In genomic region chr2:27135471-27135955, GRCh38 we compare ENCODE assay signal across 12 cellular contexts. TPM values are rescaled to one million over a fixed set of nuclear protein-coding genes. Genes with fewer than 3 reads are reported as not detected.
A peak's percentile ranks its signal among the peaks of the same experiment; 100 is the strongest.
DNase-seq lines count a peak whose midpoint lies in the region; ATAC-seq and TF ChIP-seq lines count a peak whose summit lies in the region.
"Had no signal": no experiment of that assay in that cellular context is flagged by ENCODE, and none has a peak within 500 bp of the region (broad histone marks: within the 10 kb centered on the region; RNA-seq: fewer than 3 reads in every experiment).

No MANE protein-coding gene starts in this region.

- H3K4me1 Mint-ChIP-seq in activated CD8-positive, alpha-beta memory T cell treated with anti-CD3 and anti-CD28 coated beads, Interleukin-2, amount 10 ng/mL, durations not matched to agents 7 days and 5 days: peaks cover 26% of the 10 kb centered on the region
- peaks cover 34% of the 10 kb centered on the region for H3K4me1 Mint-ChIP-seq in central memory CD8-positive, alpha-beta T cell

- H3K27ac ChIP-seq in psoas muscle: peak overlapping the region; percentile 94

- peaks cover 4% of the 10 kb centered on the region for H3K27me3 Mint-ChIP-seq in activated CD8-positive, alpha-beta memory T cell treated with anti-CD3 and anti-CD28 coated beads, Interleukin-2, amount 10 ng/mL, durations not matched to agents 7 days and 5 days
- no peaks in the 10 kb centered on the region for H3K27me3 Mint-ChIP-seq in central memory CD8-positive, alpha-beta T cell

- TF ChIP-seq POLR2A in NB4 (IDR thresholded peaks at IDR 0.05; ENCODE audit: extremely low read depth, insufficient read length): no peak

- intact Hi-C loops in psoas muscle (cut with DNase I): no loop called here

- TF ChIP-seq CTCF in NB4 (IDR thresholded peaks at IDR 0.05; ENCODE audit: low read depth, low read length) (no peak), psoas muscle (IDR thresholded peaks at IDR 0.05) (no peak)

- peak overlapping the region; percentile 72 for H3K27ac Mint-ChIP-seq in activated CD8-positive, alpha-beta memory T cell treated with anti-CD3 and anti-CD28 coated beads, Interleukin-2, amount 10 ng/mL, durations not matched to agents 7 days and 5 days
- H3K27ac Mint-ChIP-seq in central memory CD8-positive, alpha-beta T cell (ENCODE audit: low read depth): no peak overlapping the region

- no peaks in the 10 kb centered on the region for H3K9me3 ChIP-seq in psoas muscle

- H3K36me3 ChIP-seq in psoas muscle (ENCODE audit: insufficient read depth in 1 of 2, low read depth in 1 of 2): peaks cover 0 to 29% of the 10 kb centered on the region in 2 donors

- no peaks in the 10 kb centered on the region for H3K27me3 ChIP-seq in psoas muscle (ENCODE audit: insufficient read depth in 3 of 3, low read length in 2 of 3)

- H3K9me3 Mint-ChIP-seq in activated CD8-positive, alpha-beta memory T cell treated with anti-CD3 and anti-CD28 coated beads, Interleukin-2, amount 10 ng/mL, durations not matched to agents 7 days and 5 days (ENCODE audit: low read depth): no peaks in the 10 kb centered on the region
- H3K9me3 Mint-ChIP-seq in central memory CD8-positive, alpha-beta T cell: no peaks in the 10 kb centered on the region

- WGBS in psoas muscle, 3 donors: 69 to 85% (median 71%) methylated on average over 12 of the region's 12 CpGs

- ATAC-seq in activated CD8-positive, alpha-beta memory T cell treated with anti-CD3 and anti-CD28 coated beads, Interleukin-2, amount 10 ng/mL, durations not matched to agents 7 days and 5 days: no peak
- ATAC-seq in central memory CD8-positive, alpha-beta T cell (replicated peaks; ENCODE audit: extremely low read depth, poor library complexity, severe bottlenecking): no peak
- ATAC-seq in psoas muscle (no peak), HG02981 (IDR thresholded peaks at IDR 0.05; ENCODE audit: unreplicated experiment) (no peak)

- H3K4me3 ChIP-seq in NB4 (ENCODE audit: low read depth, low read length) (no peak overlapping the region), psoas muscle (no peak overlapping the region)

- H3K4me3 Mint-ChIP-seq in activated CD8-positive, alpha-beta memory T cell treated with anti-CD3 and anti-CD28 coated beads, Interleukin-2, amount 10 ng/mL, durations not matched to agents 7 days and 5 days: peak overlapping the region; percentile 93
- peak overlapping the region; percentile 92 for H3K4me3 Mint-ChIP-seq in central memory CD8-positive, alpha-beta T cell

- CTCF ChIA-PET in activated CD8-positive, alpha-beta memory T cell treated with anti-CD3 and anti-CD28 coated beads, Interleukin-2, amount 10 ng/mL, durations not matched to agents 7 days and 5 days (lab: Charles Lee): interaction anchor here (0.7 to 3.3 kb wide), 3 partner anchors 11 to 15 kb away, joined by 4 to 32 read pairs (median 4); partner anchors contain the start of gene ABHD1

- H3K36me3 Mint-ChIP-seq in activated CD8-positive, alpha-beta memory T cell treated with anti-CD3 and anti-CD28 coated beads, Interleukin-2, amount 10 ng/mL, durations not matched to agents 7 days and 5 days: peaks cover 9% of the 10 kb centered on the region
- H3K36me3 Mint-ChIP-seq in central memory CD8-positive, alpha-beta T cell (ENCODE audit: insufficient read depth): peaks cover 28% of the 10 kb centered on the region

- H3K4me1 ChIP-seq in psoas muscle: peaks cover 12% of the 10 kb centered on the region

- DNase-seq in activated CD8-positive, alpha-beta memory T cell treated with anti-CD3 and anti-CD28 coated beads, Interleukin-2, amount 10 ng/mL, durations not matched to agents 7 days and 5 days: no peak
- DNase-seq in activated CD8-positive, alpha-beta memory T cell treated with anti-CD3 and anti-CD28 coated beads for 24 hours: no peak
- DNase-seq in NB4 (ENCODE audit: low read depth): peak; percentile 27
- DNase-seq in central memory CD8-positive, alpha-beta T cell (ENCODE audit: low spot score in 2 of 2): no peak
- no peak for DNase-seq in psoas muscle
- DNase-seq in ureter (ENCODE audit: low spot score): no peak
- DNase-seq in stimulated activated naive CD4-positive, alpha-beta T cell (lab: John Stamatoyannopoulos, UW): no peak
- DNase-seq: KBM-7; Right ventricle myocardium superior; stimulated activated CD4-positive, alpha-beta T cell treated with anti-CD3 and anti-CD28 coated beads, Interleukin-12 subunit alpha, Interleukin-12 subunit beta, amount 100 ng/mL, for 4 hours had no signal

RNA-seq across cellular contexts. Expression of gene PREB, which starts 1.1 kb away (rescaled TPM):
- total RNA-seq in activated CD8-positive, alpha-beta memory T cell treated with anti-CD3 and anti-CD28 coated beads, Interleukin-2, amount 10 ng/mL, durations not matched to agents 7 days and 5 days: 10 to 100 TPM; 61.6 to 69.4 TPM
- 100 to 1,000 TPM in 2 of 4 donors, 10 to 100 TPM in 2; 57.4 to 206 (median 111) TPM for total RNA-seq in psoas muscle
- polyA plus RNA-seq in psoas muscle: 100 to 1,000 TPM in 2 of 3 donors, 10 to 100 TPM in 1; 96.1 to 138 (median 125) TPM
- 45.6 TPM for total RNA-seq in ureter

RNA-seq across cellular contexts. Expression of gene PRR30, which starts 3.7 kb away (rescaled TPM):
- total RNA-seq in activated CD8-positive, alpha-beta memory T cell treated with anti-CD3 and anti-CD28 coated beads, Interleukin-2, amount 10 ng/mL, durations not matched to agents 7 days and 5 days: not detected
- total RNA-seq in psoas muscle (not detected), ureter (not detected)
- not detected for polyA plus RNA-seq in psoas muscle
- total RNA-seq: epithelial cell of proximal tubule, Right ventricle myocardium superior had no signal

RNA-seq across cellular contexts. Expression of gene ABHD1, which starts 11.9 kb away (rescaled TPM):
- under 1 TPM; 0.21 to 0.29 TPM for total RNA-seq in activated CD8-positive, alpha-beta memory T cell treated with anti-CD3 and anti-CD28 coated beads, Interleukin-2, amount 10 ng/mL, durations not matched to agents 7 days and 5 days
- total RNA-seq in psoas muscle (1 to 10 TPM; 1.4 to 4.5 (median 3.7) TPM), ureter (0.78 TPM)
- 1 to 10 TPM; 1.9 to 4.1 (median 3.9) TPM for polyA plus RNA-seq in psoas muscle
- total RNA-seq: epithelial cell of proximal tubule had no signal

RNA-seq across cellular contexts. Expression of gene TCF23, which starts 13.3 kb away (rescaled TPM):
- total RNA-seq in activated CD8-positive, alpha-beta memory T cell treated with anti-CD3 and anti-CD28 coated beads, Interleukin-2, amount 10 ng/mL, durations not matched to agents 7 days and 5 days: not detected
- under 1 TPM in 2 of 4 donors, not detected in 2; 0.20 to 0.63 TPM for total RNA-seq in psoas muscle
- polyA plus RNA-seq in psoas muscle: under 1 TPM in 2 of 3 donors, not detected in 1; 0.05 to 0.06 TPM
- 0.42 TPM for total RNA-seq in ureter
- total RNA-seq: epithelial cell of proximal tubule, Right ventricle myocardium superior had no signal

RNA-seq across cellular contexts. Expression of gene CGREF1, which starts 16.6 kb away (rescaled TPM):
- total RNA-seq in activated CD8-positive, alpha-beta memory T cell treated with anti-CD3 and anti-CD28 coated beads, Interleukin-2, amount 10 ng/mL, durations not matched to agents 7 days and 5 days: 1 to 10 TPM; 1.1 to 2.5 TPM
- 10 to 100 TPM in 1 of 4 donors, 1 to 10 TPM in 3; 4.1 to 15.8 (median 6.1) TPM for total RNA-seq in psoas muscle
- 1 to 10 TPM; 2.8 to 7.9 (median 6.6) TPM for polyA plus RNA-seq in psoas muscle
- total RNA-seq in ureter: 1.9 TPM
